Comparison of ENCODE assay signal across 10 cellular contexts in genomic region chr10:10870523-10871241, GRCh38.
DNase-seq lines count a peak whose midpoint lies in the region; ATAC-seq, FAIRE-seq and TF ChIP-seq lines count a peak whose summit lies in the region.
"Had no signal": no experiment of that assay in that cellular context is flagged by ENCODE, and none has a peak within 500 bp of the region (broad histone marks: within the 10 kb centered on the region; RNA-seq: fewer than 3 reads in every experiment).

No MANE protein-coding gene starts in this region.

- H3K9me1 ChIP-seq in endothelial cell of umbilical vein (replicated peaks; ENCODE audit: control insufficient read depth, extremely low read depth, insufficient read depth, low read length): no peaks in the 10 kb centered on the region

- ATAC-seq in HG03025 (IDR thresholded peaks at IDR 0.05; ENCODE audit: low FRiP score, unreplicated experiment): peak; percentile 61

- H3K4me2 ChIP-seq in endothelial cell of umbilical vein (ENCODE audit: insufficient read depth, low read length): no peak overlapping the region

- no peak overlapping the region for H2AFZ ChIP-seq in endothelial cell of umbilical vein (ENCODE audit: low read depth, low read length)

- H3K9ac ChIP-seq in endothelial cell of umbilical vein (replicated peaks; ENCODE audit: extremely low read depth, insufficient read depth, low read length) (peak overlapping the region; percentile 82), rectal smooth muscle tissue (ENCODE audit: low read length) (no peak overlapping the region)

- H3K27me3 Mint-ChIP-seq in activated naive CD4-positive, alpha-beta T cell treated with anti-CD3 and anti-CD28 coated beads for 36 hours (ENCODE audit: low read depth): peaks cover 21% of the 10 kb centered on the region

- H3K27ac ChIP-seq in endothelial cell of umbilical vein (ENCODE audit: insufficient read depth, low read depth, low read length) (peak overlapping the region; percentile 99), rectal smooth muscle tissue (ENCODE audit: low read depth, low read length) (peak overlapping the region; percentile 27)

- no peak overlapping the region for H3K27ac Mint-ChIP-seq in activated naive CD4-positive, alpha-beta T cell treated with anti-CD3 and anti-CD28 coated beads for 36 hours
- H3K27ac Mint-ChIP-seq: dendritic cell treated with granulocyte-macrophage colony-stimulating factor and Interleukin-4, amounts not matched to agents 40 ng/mL and 50 ng/mL, for 4 days had no signal

- dilution Hi-C loops in endothelial cell of umbilical vein (cut with MboI; ENCODE audit: extremely low pct_ligation_motif_present, low sequenced_read_pairs): no loop called here

- H3K4me3 Mint-ChIP-seq in activated naive CD4-positive, alpha-beta T cell treated with anti-CD3 and anti-CD28 coated beads for 36 hours: no peak overlapping the region
- H3K4me3 Mint-ChIP-seq: dendritic cell treated with granulocyte-macrophage colony-stimulating factor and Interleukin-4, amounts not matched to agents 40 ng/mL and 50 ng/mL, for 4 days had no signal

- H3K36me3 Mint-ChIP-seq in activated naive CD4-positive, alpha-beta T cell treated with anti-CD3 and anti-CD28 coated beads for 36 hours (ENCODE audit: low read depth): no peaks in the 10 kb centered on the region

- POLR2A ChIA-PET in endothelial cell of umbilical vein (lab: Charles Lee): no interaction called here

- DNase-seq in GM13976 (ENCODE audit: low spot score) (peak; percentile 12), endothelial cell of umbilical vein (ENCODE audit: low read depth, low spot score) (no peak), COLO668 (lab: John Stamatoyannopoulos, UW; ENCODE audit: unreplicated experiment) (no peak), GM13977 (ENCODE audit: low spot score) (no peak), NCI-H748 treated with DMSO at 0.1 percent for 48 hours (lab: John Stamatoyannopoulos, UW) (no peak)
- DNase-seq in activated naive CD4-positive, alpha-beta T cell treated with anti-CD3 and anti-CD28 coated beads for 36 hours: no peak
- DNase-seq: small intestine had no signal

- H3K79me2 ChIP-seq in endothelial cell of umbilical vein (ENCODE audit: control insufficient read depth, insufficient read depth, low read length): no peaks in the 10 kb centered on the region

- H3K4me3 ChIP-seq in endothelial cell of umbilical vein (replicated peaks in 1 of 3; ENCODE audit: insufficient read depth in 1 of 3, low read depth in 1 of 3, low read length in 3 of 3) (no peak overlapping the region), rectal smooth muscle tissue (ENCODE audit: low read length) (no peak overlapping the region)

- FAIRE-seq in endothelial cell of umbilical vein (lab: Jason Lieb, UNC): no peak
- FAIRE-seq: small intestine had no signal

- no peaks in the 10 kb centered on the region for H3K9me3 Mint-ChIP-seq in activated naive CD4-positive, alpha-beta T cell treated with anti-CD3 and anti-CD28 coated beads for 36 hours
- H3K9me3 Mint-ChIP-seq: dendritic cell treated with granulocyte-macrophage colony-stimulating factor and Interleukin-4, amounts not matched to agents 40 ng/mL and 50 ng/mL, for 4 days had no signal

- TF ChIP-seq CTCF in GM13976 (IDR thresholded peaks at IDR 0.05; ENCODE audit: borderline replicate concordance, control extremely low read depth, extremely low read depth, insufficient read depth, missing control alignments) (no peak), endothelial cell of umbilical vein (IDR thresholded peaks at IDR 0.05; ENCODE audit: extremely low read depth in 1 of 2, insufficient read depth in 1 of 2, low read depth in 1 of 2, low read length in 2 of 2) (no peak), GM13977 (IDR thresholded peaks at IDR 0.05; ENCODE audit: extremely low read depth, insufficient read depth, missing control alignments) (no peak)

- H3K36me3 ChIP-seq in endothelial cell of umbilical vein (ENCODE audit: control insufficient read depth in 2 of 2, extremely low read depth in 1 of 2, insufficient read depth in 2 of 2, low read length in 2 of 2) (no peaks in the 10 kb centered on the region), rectal smooth muscle tissue (ENCODE audit: control insufficient read depth, insufficient read depth, low read length) (no peaks in the 10 kb centered on the region)

- intact Hi-C loops in endothelial cell of umbilical vein (cut with micrococcal nuclease): no loop called here
- intact Hi-C loops in activated naive CD4-positive, alpha-beta T cell treated with anti-CD3 and anti-CD28 coated beads for 36 hours (cut with micrococcal nuclease): no loop called here

- H4K20me1 ChIP-seq in endothelial cell of umbilical vein (replicated peaks; ENCODE audit: control insufficient read depth, extremely low read depth, insufficient read depth, low read length): no peaks in the 10 kb centered on the region

- no peaks in the 10 kb centered on the region for H3K9me3 ChIP-seq in endothelial cell of umbilical vein (replicated peaks; ENCODE audit: control insufficient read depth, insufficient read depth, low read length)

- no TSS peak for BruUV-seq in endothelial cell of umbilical vein (replicated peaks; lab: Mats Ljungman, UMichigan)

- no peaks in the 10 kb centered on the region for H3K4me1 Mint-ChIP-seq in activated naive CD4-positive, alpha-beta T cell treated with anti-CD3 and anti-CD28 coated beads for 36 hours (ENCODE audit: low read depth)

- CTCF ChIA-PET in endothelial cell of umbilical vein (lab: Charles Lee): no interaction called here
- CTCF ChIA-PET in activated naive CD4-positive, alpha-beta T cell treated with anti-CD3 and anti-CD28 coated beads for 36 hours (lab: Charles Lee): no interaction called here

- H3K4me1 ChIP-seq in endothelial cell of umbilical vein (ENCODE audit: control insufficient read depth, extremely low read depth, insufficient read depth, low read length): peaks cover 35% of the 10 kb centered on the region
- H3K4me1 ChIP-seq in rectal smooth muscle tissue (ENCODE audit: control insufficient read depth, insufficient read depth, low read length): peaks cover 10% of the 10 kb centered on the region

- in situ Hi-C loops in GM13976 (cut with MboI; ENCODE audit: low sequenced_read_pairs, unreplicated experiment): no loop called here
- in situ Hi-C loops in GM13977 (cut with MboI; ENCODE audit: low pct_unique_long_range_greater_than_20kb, low sequenced_read_pairs, unreplicated experiment): no loop called here

- no peaks in the 10 kb centered on the region for H3K27me3 ChIP-seq in endothelial cell of umbilical vein (ENCODE audit: control insufficient read depth in 2 of 2, insufficient read depth in 2 of 2, low read length in 2 of 2)
- no peaks in the 10 kb centered on the region for H3K27me3 ChIP-seq in rectal smooth muscle tissue (ENCODE audit: control insufficient read depth, insufficient read depth, low read length)

- no peak for TF ChIP-seq POLR2A in endothelial cell of umbilical vein (IDR thresholded peaks at IDR 0.05; ENCODE audit: low read depth, low read length)

TF ChIP-seq in endothelial cell of umbilical vein, 7 proteins besides CTCF, POLR2A, EP300 and RAD21:
- TF ChIP-seq FOS (IDR thresholded peaks at IDR 0.05; ENCODE audit: borderline replicate concordance, insufficient read depth, low read length) (no peak), POLR2AphosphoS5 (IDR thresholded peaks at IDR 0.05; ENCODE audit: insufficient read depth, low read depth, low read length) (no peak), JUN (IDR thresholded peaks at IDR 0.05; ENCODE audit: borderline replicate concordance, insufficient read depth, insufficient read length, low read depth) (no peak), MYC (IDR thresholded peaks at IDR 0.05; ENCODE audit: low read depth, low read length) (no peak), GATA2 (IDR thresholded peaks at IDR 0.05; ENCODE audit: insufficient read depth, insufficient read length, low read depth, low read length) (no peak), EZH2 (IDR thresholded peaks at IDR 0.05; ENCODE audit: borderline replicate concordance, low read depth, low read length, severe bottlenecking) (no peak)
- TF ChIP-seq, protein P1, sequence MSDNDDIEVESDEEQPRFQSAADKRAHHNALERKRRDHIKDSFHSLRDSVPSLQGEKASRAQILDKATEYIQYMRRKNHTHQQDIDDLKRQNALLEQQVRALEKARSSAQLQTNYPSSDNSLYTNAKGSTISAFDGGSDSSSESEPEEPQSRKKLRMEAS (IDR thresholded peaks at IDR 0.05; ENCODE audit: insufficient read depth, insufficient read length): no peak
